ENCODE assay signal across 8 cellular contexts in the genomic region with DNA sequence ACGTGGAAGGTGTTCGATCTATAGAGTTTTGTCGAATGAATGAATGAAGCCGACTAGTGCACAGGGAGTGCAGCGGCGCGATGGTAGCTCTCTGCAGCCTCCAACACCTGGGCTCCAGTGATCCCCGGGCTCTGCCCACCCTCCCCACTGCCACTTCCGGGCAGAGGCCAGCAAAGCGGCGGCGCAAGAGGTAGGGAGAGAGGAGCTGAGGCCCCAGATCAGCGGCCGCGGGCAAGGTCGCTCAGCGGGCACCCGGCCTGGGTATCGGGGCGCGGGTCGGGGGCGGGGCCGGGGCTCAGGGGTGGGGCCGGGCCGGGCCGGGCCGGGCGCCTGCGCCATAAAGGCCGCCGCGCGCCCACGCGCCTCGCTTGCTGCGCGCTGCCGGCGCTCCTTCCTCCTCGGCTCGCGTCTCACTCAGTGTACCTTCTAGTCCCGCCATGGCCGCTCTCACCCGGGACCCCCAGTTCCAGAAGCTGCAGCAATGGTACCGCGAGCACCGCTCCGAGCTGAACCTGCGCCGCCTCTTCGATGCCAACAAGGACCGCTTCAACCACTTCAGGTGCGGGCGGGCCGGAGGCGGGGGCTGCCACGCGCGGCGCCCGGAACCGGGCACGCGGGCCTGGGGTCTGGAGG.
DNase-seq lines count a peak whose midpoint lies in the region; ATAC-seq lines count a peak whose summit lies in the region.

A gene (plus strand): TSS at position 367 of the 633 bp plus-strand sequence. CDS start 71 bp downstream, at position 438.

- H3K27ac ChIP-seq in caudate nucleus (ENCODE audit: low read depth, low read length), result peak within 1 kb of the TSS; percentile 44

- peak; percentile 57 for ATAC-seq in GM18861 (IDR thresholded peaks at IDR 0.05; ENCODE audit: unreplicated experiment)
- ATAC-seq in HG03039 (IDR thresholded peaks at IDR 0.05; ENCODE audit: unreplicated experiment), result peak; percentile 49

- peak; percentile 96 for DNase-seq in NCI-H2227 (lab: John Stamatoyannopoulos, UW; ENCODE audit: unreplicated experiment)
- DNase-seq in activated CD4-positive, CD25-positive, alpha-beta regulatory T cell (lab: John Stamatoyannopoulos, UW), result peak; percentile 48 to 54 (median 53)
- DNase-seq in caudate nucleus (lab: John Stamatoyannopoulos, UW), result peak in 53 of 61 donors; percentile 22 to 83 (median 49)
- DNase-seq in islet precursor cell, result peak; percentile 67
- DNase-seq in stimulated activated CD4-positive, alpha-beta T cell treated with anti-CD3 and anti-CD28 coated beads, Interleukin-12 subunit alpha, Interleukin-12 subunit beta, amount 100 ng/mL, for 24 hours (ENCODE audit: low read depth in 2 of 2), result peak; percentile 59 to 60
- DNase-seq in GF-D8 (lab: John Stamatoyannopoulos, UW), result no peak
